Comparison of ENCODE assay signal across 16 cellular contexts in genomic region chr15:25789206-25789605, GRCh38.
DNase-seq lines count a peak whose midpoint lies in the region; ATAC-seq and TF ChIP-seq lines count a peak whose summit lies in the region.
"Had no signal": no experiment of that assay in that cellular context is flagged by ENCODE, and none has a peak within 500 bp of the region (broad histone marks: within the 10 kb centered on the region; RNA-seq: fewer than 3 reads in every experiment).

No MANE protein-coding gene starts in this region.

- H3K4me3 ChIP-seq in fibroblast of lung (replicated peaks in 1 of 4; ENCODE audit: control extremely low read depth in 1 of 4, insufficient read depth in 1 of 4, low read depth in 3 of 4, low read length in 4 of 4) (no peak overlapping the region), tibial artery (no peak overlapping the region)
- H3K4me3 ChIP-seq: A549, cardiac muscle cell, SJCRH30 had no signal

- H3K36me3 Mint-ChIP-seq in activated naive CD4-positive, alpha-beta T cell treated with anti-CD3 and anti-CD28 coated beads, Interleukin-2, amount 50 U/mL, for 24 hours = peaks cover 3% of the 10 kb centered on the region
- H3K36me3 Mint-ChIP-seq in nephron (ENCODE audit: low read depth) = no peaks in the 10 kb centered on the region

- H3K4me1 Mint-ChIP-seq in activated naive CD4-positive, alpha-beta T cell treated with anti-CD3 and anti-CD28 coated beads, Interleukin-2, amount 50 U/mL, for 24 hours = peaks cover 75% of the 10 kb centered on the region
- peaks cover 30% of the 10 kb centered on the region for H3K4me1 Mint-ChIP-seq in nephron

- H3K9ac ChIP-seq in fibroblast of lung (ENCODE audit: insufficient read depth, low read length) = no peak overlapping the region

- H3K4me2 ChIP-seq in fibroblast of lung (ENCODE audit: extremely low read depth, insufficient read depth, low read length) = peak overlapping the region; percentile 30

- DNase-seq in activated naive CD4-positive, alpha-beta T cell (lab: John Stamatoyannopoulos, UW) = no peak
- peak in 1 of 2 donors; percentile 34 for DNase-seq in fibroblast of lung (ENCODE audit: low read depth in 2 of 2)
- peak; percentile 45 to 69 for DNase-seq in tibial artery
- DNase-seq in cerebellum (ENCODE audit: low spot score) = no peak
- DNase-seq: activated CD4-positive, alpha-beta T cell treated with anti-CD3 and anti-CD28 coated beads, Interleukin-2, amount 50 U/mL, for 48 hours; Caco-2; midbrain; NCI-H1092; SJCRH30 had no signal

- H3K79me2 ChIP-seq in fibroblast of lung (ENCODE audit: control insufficient read depth, insufficient read depth, low read length) = peaks cover 16% of the 10 kb centered on the region

- H4K20me1 ChIP-seq in fibroblast of lung (ENCODE audit: control insufficient read depth, extremely low read depth, insufficient read depth, low read length) = no peaks in the 10 kb centered on the region

- H3K9me3 ChIP-seq in fibroblast of lung (ENCODE audit: control insufficient read depth, insufficient read depth, low read depth, low read length) (no peaks in the 10 kb centered on the region), tibial artery (no peaks in the 10 kb centered on the region)
- H3K9me3 ChIP-seq: A549, Caco-2, SJCRH30 had no signal

- no peaks in the 10 kb centered on the region for H3K9me3 Mint-ChIP-seq in activated naive CD4-positive, alpha-beta T cell treated with anti-CD3 and anti-CD28 coated beads, Interleukin-2, amount 50 U/mL, for 24 hours
- H3K9me3 Mint-ChIP-seq in nephron = no peaks in the 10 kb centered on the region
- H3K9me3 Mint-ChIP-seq: activated T-helper 17 cell treated with anti-CD3 and anti-CD28 coated beads, Interleukin-2, amount 50 U/mL, for 72 hours had no signal

- no peak for ATAC-seq in HG02610 (IDR thresholded peaks at IDR 0.05; ENCODE audit: unreplicated experiment)
- no peak for ATAC-seq in GM21723 (IDR thresholded peaks at IDR 0.05; ENCODE audit: unreplicated experiment)
- ATAC-seq: A549 had no signal

- TF ChIP-seq CTCF in fibroblast of lung (conservative IDR thresholded peaks at IDR 0.05 in 1 of 2, IDR thresholded peaks at IDR 0.05 in 1 of 2; ENCODE audit: low read depth in 1 of 2, low read length in 2 of 2) = no peak
- no peak for TF ChIP-seq CTCF in nephron (IDR thresholded peaks at IDR 0.05; ENCODE audit: unreplicated experiment in 3 of 3)
- TF ChIP-seq CTCF in tibial artery (IDR thresholded peaks at IDR 0.05) = no peak

- H3K27ac ChIP-seq in fibroblast of lung (ENCODE audit: insufficient read depth, low read length) = peak overlapping the region; percentile 87
- peak overlapping the region; percentile 62 to 75 for H3K27ac ChIP-seq in tibial artery
- H3K27ac ChIP-seq: cardiac muscle cell, SJCRH30 had no signal

- intact Hi-C loops in tibial artery (cut with DNase I; ENCODE audit: low total_unique reads) = no loop called here

- H2AFZ ChIP-seq in fibroblast of lung (ENCODE audit: low read length) = no peak overlapping the region

- H3K4me1 ChIP-seq in fibroblast of lung (ENCODE audit: control insufficient read depth, extremely low read depth, insufficient read depth, low read length) (peaks cover 42% of the 10 kb centered on the region), tibial artery (peaks cover 0 to 95% (median 58%) of the 10 kb centered on the region in 4 donors)
- H3K4me1 ChIP-seq: SJCRH30 had no signal

- no peak overlapping the region for H3K4me3 Mint-ChIP-seq in activated naive CD4-positive, alpha-beta T cell treated with anti-CD3 and anti-CD28 coated beads, Interleukin-2, amount 50 U/mL, for 24 hours
- H3K4me3 Mint-ChIP-seq in nephron = no peak overlapping the region

- no peaks in the 10 kb centered on the region for H3K27me3 ChIP-seq in fibroblast of lung (ENCODE audit: control insufficient read depth, insufficient read depth, low read length)
- H3K27me3 ChIP-seq in tibial artery = no peaks in the 10 kb centered on the region
- H3K27me3 ChIP-seq: SJCRH30 had no signal

- no peaks in the 10 kb centered on the region for H3K27me3 Mint-ChIP-seq in activated naive CD4-positive, alpha-beta T cell treated with anti-CD3 and anti-CD28 coated beads, Interleukin-2, amount 50 U/mL, for 24 hours
- H3K27me3 Mint-ChIP-seq in nephron (ENCODE audit: low read depth) = no peaks in the 10 kb centered on the region
- H3K27me3 Mint-ChIP-seq: activated T-helper 17 cell treated with anti-CD3 and anti-CD28 coated beads, Interleukin-2, amount 50 U/mL, for 72 hours had no signal

- H3K36me3 ChIP-seq in fibroblast of lung (ENCODE audit: control insufficient read depth, insufficient read depth, low read length) (no peaks in the 10 kb centered on the region), tibial artery (no peaks in the 10 kb centered on the region)
- H3K36me3 ChIP-seq: cardiac muscle cell, SJCRH30 had no signal

- peak overlapping the region; percentile 76 for H3K27ac Mint-ChIP-seq in activated naive CD4-positive, alpha-beta T cell treated with anti-CD3 and anti-CD28 coated beads, Interleukin-2, amount 50 U/mL, for 24 hours
- H3K27ac Mint-ChIP-seq in nephron = peak overlapping the region in 2 of 3 experiments; percentile 75 to 83

Comparison
In these comparisons a context has a peak if more than half of its experiments do, and no peak if none do; other contexts are left out.
1. DNase-seq: peak in tibial artery (2 of 2); none in activated naive CD4-positive, alpha-beta T cell (0 of 4) and cerebellum (single experiment).